8 cellular contexts compared by ENCODE assay signal in genomic region chr13:26557051-26557392, GRCh38. TPM values are rescaled to one million over a fixed set of nuclear protein-coding genes. Genes with fewer than 3 reads are reported as not detected.
A peak's percentile ranks its signal among the peaks of the same experiment; 100 is the strongest.
DNase-seq lines count a peak whose midpoint lies in the region; ATAC-seq, FAIRE-seq and TF ChIP-seq lines count a peak whose summit lies in the region.

No MANE protein-coding gene starts in this region.

- H3K36me3 Mint-ChIP-seq in central memory CD8-positive, alpha-beta T cell (ENCODE audit: insufficient read depth) = no peaks in the 10 kb centered on the region
- H3K36me3 Mint-ChIP-seq in nephron progenitor cell (ENCODE audit: low read depth) = no peaks in the 10 kb centered on the region

- H3K27ac ChIP-seq in small intestine (ENCODE audit: low read depth in 1 of 2, low read length in 1 of 2) = no peak overlapping the region

- no peak overlapping the region for H3K27ac Mint-ChIP-seq in central memory CD8-positive, alpha-beta T cell (ENCODE audit: low read depth)
- H3K27ac Mint-ChIP-seq in nephron progenitor cell = no peak overlapping the region

- H3K4me1 ChIP-seq in small intestine (ENCODE audit: control insufficient read depth in 2 of 2, insufficient read depth in 1 of 2, low read depth in 1 of 2, low read length in 1 of 2) = peaks cover 0 to 2% of the 10 kb centered on the region in 2 donors

- peak overlapping the region; percentile 19 for H3K4me3 Mint-ChIP-seq in central memory CD8-positive, alpha-beta T cell
- peak overlapping the region; percentile 72 for H3K4me3 Mint-ChIP-seq in nephron progenitor cell

- no peak overlapping the region for H3K4me3 ChIP-seq in small intestine (ENCODE audit: low read depth in 1 of 2, low read length in 2 of 2)

- no peak for TF ChIP-seq CTCF in nephron progenitor cell (IDR thresholded peaks at IDR 0.05)

- no peak for DNase-seq in central memory CD8-positive, alpha-beta T cell (ENCODE audit: low spot score in 2 of 2)
- DNase-seq in nephron progenitor cell (no peak), CD1c-positive myeloid dendritic cell (ENCODE audit: extremely low spot score) (no peak), small intestine (no peak), RPMI8226 (no peak)

- H3K9me3 ChIP-seq in small intestine (ENCODE audit: control insufficient read depth, low read depth) = no peaks in the 10 kb centered on the region

- peaks cover 9% of the 10 kb centered on the region for H3K4me1 Mint-ChIP-seq in central memory CD8-positive, alpha-beta T cell
- peaks cover 16% of the 10 kb centered on the region for H3K4me1 Mint-ChIP-seq in nephron progenitor cell

- no peak for FAIRE-seq in small intestine (lab: Jason Lieb, UNC)

- H3K36me3 ChIP-seq in small intestine (ENCODE audit: control insufficient read depth in 2 of 2, insufficient read depth in 2 of 2, low read length in 2 of 2) = no peaks in the 10 kb centered on the region

- H3K27me3 ChIP-seq in small intestine (ENCODE audit: control insufficient read depth in 2 of 2, insufficient read depth in 2 of 2, low read length in 2 of 2) = peaks cover 6 to 10% of the 10 kb centered on the region in 2 donors

- peaks cover 40% of the 10 kb centered on the region for H3K27me3 Mint-ChIP-seq in central memory CD8-positive, alpha-beta T cell
- H3K27me3 Mint-ChIP-seq in nephron progenitor cell (ENCODE audit: low read depth, poor library complexity) = peaks cover 3% of the 10 kb centered on the region

- peaks cover 3% of the 10 kb centered on the region for H3K9me3 Mint-ChIP-seq in central memory CD8-positive, alpha-beta T cell
- H3K9me3 Mint-ChIP-seq in nephron progenitor cell = peaks cover 12% of the 10 kb centered on the region

- peak; percentile 33 for ATAC-seq in GM18517 (IDR thresholded peaks at IDR 0.05; ENCODE audit: unreplicated experiment)
- ATAC-seq in HG03135 (IDR thresholded peaks at IDR 0.05; ENCODE audit: unreplicated experiment) = peak; percentile 37
- no peak for ATAC-seq in central memory CD8-positive, alpha-beta T cell (replicated peaks; ENCODE audit: extremely low read depth, poor library complexity, severe bottlenecking)
- no peak for ATAC-seq in GM18868 (IDR thresholded peaks at IDR 0.05; ENCODE audit: unreplicated experiment)

- 0 to 4% (median 3%) methylated on average over 3 of the region's 3 CpGs for WGBS in small intestine, 3 donors

RNA-seq across cellular contexts. Expression of gene WASF3, which starts 0.5 kb away (rescaled TPM):
- polyA plus RNA-seq in small intestine = 1 to 10 TPM in 1 of 3 donors, under 1 TPM in 2; 0.22 to 3.6 (median 0.81) TPM

Comparison
In these comparisons a context has a peak if more than half of its experiments do, and no peak if none do; other contexts are left out.
1. ATAC-seq: peak in GM18517 (single experiment) and HG03135 (single experiment); none in central memory CD8-positive, alpha-beta T cell (single experiment) and GM18868 (single experiment).